In genomic region chr3:88150771-88151170, GRCh38 we compare ENCODE assay signal across 1 cellular context.
TF ChIP-seq lines count a peak whose summit lies in the region.

No MANE protein-coding gene starts in this region.

TF ChIP-seq in K562, 482 proteins besides CTCF, POLR2A, EP300 and RAD21 (continued from another document):
- TF ChIP-seq ZNF655 (CRISPR knock-in tag; IDR thresholded peaks at IDR 0.05), result no peak
- TF ChIP-seq E2F4 (CRISPR knock-in tag; IDR thresholded peaks at IDR 0.05; ENCODE audit: low read depth), result no peak
- no peak for TF ChIP-seq POLR3A (IDR thresholded peaks at IDR 0.05; ENCODE audit: borderline replicate concordance, extremely low read depth, insufficient read depth, insufficient read length)
- no peak for TF ChIP-seq THRAP3 (IDR thresholded peaks at IDR 0.05; ENCODE audit: borderline replicate concordance)
- no peak for TF ChIP-seq PCBP2 (IDR thresholded peaks at IDR 0.05; ENCODE audit: low read depth, low read length, poor library complexity, severe bottlenecking)
- TF ChIP-seq NBN (IDR thresholded peaks at IDR 0.05; ENCODE audit: low read depth), result no peak
- no peak for TF ChIP-seq CTCFL (IDR thresholded peaks at IDR 0.05; ENCODE audit: borderline replicate concordance, insufficient read depth, low read depth, low read length, poor library complexity, severe bottlenecking)
TF ChIP-seq in K562: peak in this region for 2.
